Comparison of ENCODE assay signal across 8 cellular contexts in the genomic region with DNA sequence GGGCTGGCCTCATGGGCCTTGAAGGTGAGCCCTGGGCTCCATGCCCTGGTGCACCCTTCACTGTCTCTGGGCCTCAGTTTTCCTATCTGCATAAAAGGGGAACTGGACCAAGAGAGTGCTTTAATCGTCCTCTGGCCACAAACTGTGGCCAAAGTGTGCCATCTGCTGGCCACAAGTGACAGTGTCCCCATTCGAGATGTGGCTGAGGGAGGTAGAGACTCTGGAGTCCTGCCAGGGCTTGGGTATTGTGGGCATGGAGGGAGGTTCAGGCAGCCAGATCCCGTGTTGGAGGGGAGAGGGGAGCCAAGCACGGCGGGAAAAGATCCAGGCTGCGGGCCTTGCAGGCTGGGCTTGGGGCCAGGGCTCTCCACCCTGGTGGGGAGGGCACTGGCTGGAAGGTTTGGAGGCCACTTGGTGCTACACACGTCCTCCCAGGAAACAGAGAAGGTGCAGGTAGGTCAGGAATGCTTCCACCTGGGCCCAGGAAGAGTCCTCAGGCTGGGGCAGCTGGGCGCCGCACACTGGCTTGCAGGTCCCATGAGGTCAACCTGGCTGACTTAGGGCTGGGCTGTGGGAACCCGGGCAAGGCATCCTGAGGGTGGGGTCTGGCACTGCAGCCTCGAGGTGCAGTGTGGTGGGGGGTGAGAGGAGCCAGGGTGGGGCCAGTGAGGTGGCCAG. TPM values are rescaled to one million over a fixed set of nuclear protein-coding genes. Genes with fewer than 3 reads are reported as not detected.
DNase-seq lines count a peak whose midpoint lies in the region; ATAC-seq, FAIRE-seq and TF ChIP-seq lines count a peak whose summit lies in the region.

No MANE protein-coding gene starts in this region.

- TF ChIP-seq CTCF in body of pancreas (IDR thresholded peaks at IDR 0.05) (peak; percentile 53 to 93 (median 83)), liver (IDR thresholded peaks at IDR 0.05; ENCODE audit: low read depth, low read length, missing input control) (peak; percentile 92)

- H3K27me3 ChIP-seq in body of pancreas (peaks cover 0 to 11% of the 10 kb centered on the region in 2 donors), liver (ENCODE audit: control insufficient read depth in 4 of 4, insufficient read depth in 4 of 4, low read length in 3 of 4) (peaks cover 0 to 9% (median under 1%) of the 10 kb centered on the region in 4 donors)

- FAIRE-seq in GM12892 (lab: Jason Lieb, UNC), result peak; percentile 79

- H3K4me1 ChIP-seq in body of pancreas (peaks cover 14% of the 10 kb centered on the region), liver (ENCODE audit: control insufficient read depth in 4 of 4, insufficient read depth in 4 of 4, low read length in 3 of 4) (peaks cover 0 to 10% (median 3%) of the 10 kb centered on the region in 4 donors)

- TF ChIP-seq RAD21 in liver (IDR thresholded peaks at IDR 0.05), result peak; percentile 96 to 99

- H3K4me3 ChIP-seq in body of pancreas (no peak overlapping the region), liver (ENCODE audit: low read depth in 1 of 3, low read length in 3 of 3) (no peak overlapping the region)

- peak; percentile 68 for DNase-seq in AG08396 (ENCODE audit: low spot score)
- no peak for DNase-seq in GM12892 (ENCODE audit: insufficient read length)
- peak; percentile 26 to 75 for DNase-seq in NCI-H524 (lab: John Stamatoyannopoulos, UW)
- peak; percentile 74 to 84 (median 79) for DNase-seq in body of pancreas
- no peak for DNase-seq in NCI-H1436 treated with DMSO at 0.1 percent for 48 hours (lab: John Stamatoyannopoulos, UW)
- DNase-seq in 8988T, result no peak

- no peaks in the 10 kb centered on the region for H3K9me3 ChIP-seq in body of pancreas
- peaks cover 3 to 8% (median 5%) of the 10 kb centered on the region in 4 donors for H3K9me3 ChIP-seq in liver (ENCODE audit: control insufficient read depth in 4 of 4, low read length in 3 of 4)

- peak; percentile 75 for ATAC-seq in body of pancreas
- no peak for ATAC-seq in HG03196 (IDR thresholded peaks at IDR 0.05; ENCODE audit: unreplicated experiment)

- TF ChIP-seq POLR2A in GM12892 (IDR thresholded peaks at IDR 0.05; ENCODE audit: low read depth, low read length), result no peak
- TF ChIP-seq POLR2A in body of pancreas (IDR thresholded peaks at IDR 0.05), result no peak

- no peak overlapping the region for H3K27ac ChIP-seq in body of pancreas
- H3K27ac ChIP-seq in liver (ENCODE audit: low read depth in 1 of 2, low read length in 2 of 2), result no peak overlapping the region

- intact Hi-C loops in body of pancreas (cut with DNase I), result loop anchor here (5.0 kb wide), 1 partner anchor 54 kb away; no protein-coding TSS in a partner anchor

- 8 to 10% methylated on average over 3 to 11 of the region's 11 CpGs for WGBS in body of pancreas, 2 donors
- 13% methylated on average over 11 of the region's 11 CpGs for WGBS in liver

- H3K9ac ChIP-seq in liver (ENCODE audit: low read depth in 1 of 2, low read length in 2 of 2), result no peak overlapping the region

- H3K36me3 ChIP-seq in body of pancreas (replicated peaks in 1 of 2; ENCODE audit: insufficient read depth in 1 of 2, low read depth in 2 of 2) (no peaks in the 10 kb centered on the region), liver (ENCODE audit: control insufficient read depth in 4 of 4, insufficient read depth in 3 of 4, low read depth in 1 of 4, low read length in 3 of 4) (no peaks in the 10 kb centered on the region)

TF ChIP-seq in liver, 16 proteins besides CTCF, POLR2A, EP300 and RAD21:
- no peak for TF ChIP-seq FOXA1 (IDR thresholded peaks at IDR 0.05)

RNA-seq across cellular contexts. Expression of gene KIF26A, which starts 7.3 kb away (rescaled TPM):
- not detected for polyA plus RNA-seq in GM12892 (2012; ENCODE audit: missing spikeins)
- total RNA-seq in body of pancreas (10 to 100 TPM; 14.8 to 17.1 TPM), liver (10 to 100 TPM in 1 of 2 donors, 1 to 10 TPM in 1; 1.8 to 10.2 TPM)
- under 1 TPM; 0.07 to 0.84 TPM for polyA plus RNA-seq in liver

RNA-seq across cellular contexts. Expression of gene ASPG, which starts 45.6 kb away (rescaled TPM):
- not detected for polyA plus RNA-seq in GM12892 (2012; ENCODE audit: missing spikeins)
- total RNA-seq in body of pancreas (under 1 TPM; 0.52 to 0.99 TPM), liver (100 to 1,000 TPM in 1 of 2 donors, 10 to 100 TPM in 1; 42.4 to 112 TPM)
- polyA plus RNA-seq in liver, result 100 to 1,000 TPM; 108 to 158 TPM

Comparison
In these comparisons a context has a peak if more than half of its experiments do, and no peak if none do; other contexts are left out.
1. DNase-seq: peak in AG08396 (single experiment), NCI-H524 (2 of 2) and body of pancreas (4 of 4); none in GM12892 (single experiment), NCI-H1436 treated with DMSO at 0.1 percent for 48 hours (single experiment) and 8988T (single experiment).
2. RNA of gene ASPG, which starts 45.6 kb away (total RNA-seq): 42.4 to 112 TPM in liver; 0.52 to 0.99 TPM in body of pancreas; every median in the first group is over 10 times any median in the second.